12 cellular contexts compared by ENCODE assay signal in genomic region chr20:35478804-35479472, GRCh38. TPM values are rescaled to one million over a fixed set of nuclear protein-coding genes. Genes with fewer than 3 reads are reported as not detected.
DNase-seq lines count a peak whose midpoint lies in the region; FAIRE-seq and TF ChIP-seq lines count a peak whose summit lies in the region.
"Had no signal": no experiment of that assay in that cellular context is flagged by ENCODE, and none has a peak within 500 bp of the region (broad histone marks: within the 10 kb centered on the region; RNA-seq: fewer than 3 reads in every experiment).

No MANE protein-coding gene starts in this region.

- no peak overlapping the region for H3K4ac ChIP-seq in trophoblast cell (ENCODE audit: low read depth, low read length)

- H3K4me1 ChIP-seq in OCI-LY1 (ENCODE audit: insufficient read depth, low read length, severe bottlenecking), result peaks cover 12% of the 10 kb centered on the region
- H3K4me1 ChIP-seq in trophoblast cell (ENCODE audit: control insufficient read depth in 1 of 2, insufficient read depth in 2 of 2, low read length in 2 of 2), result no peaks in the 10 kb centered on the region
- no peaks in the 10 kb centered on the region for H3K4me1 ChIP-seq in kidney (ENCODE audit: control insufficient read depth in 1 of 2, insufficient read depth in 1 of 2, low read depth in 1 of 2, low read length in 2 of 2)
- H3K4me1 ChIP-seq: heart left ventricle, uterus had no signal

- no peaks in the 10 kb centered on the region for H3K79me1 ChIP-seq in trophoblast cell (ENCODE audit: low read length)

- peaks cover 3% of the 10 kb centered on the region; the same call in 1 of the 2 replicates for H3F3A ChIP-seq in OCI-LY1 (ENCODE audit: insufficient read depth, low read length)

- H3K14ac ChIP-seq in trophoblast cell (ENCODE audit: low read length), result no peak overlapping the region

- no CpG with 5 or more reads among the region's 16 CpGs for WGBS in trophoblast cell (ENCODE audit: extremely low coverage, insufficient coverage, insufficient read length)

- H3K23ac ChIP-seq in trophoblast cell (ENCODE audit: low read length), result no peak overlapping the region

- H3K4me3 ChIP-seq in OCI-LY1 (ENCODE audit: low read depth, low read length, poor library complexity, severe bottlenecking) (no peak overlapping the region), trophoblast cell (ENCODE audit: low read depth, low read length) (no peak overlapping the region), kidney (ENCODE audit: low read length in 2 of 2) (no peak overlapping the region)
- H3K4me3 ChIP-seq: GM23248, heart left ventricle, uterus had no signal

- no peaks in the 10 kb centered on the region; the same call in 1 of the 2 replicates for H3K9me3 ChIP-seq in OCI-LY1 (ENCODE audit: low read length)
- H3K9me3 ChIP-seq in trophoblast cell (ENCODE audit: insufficient read depth, low read depth, low read length), result peaks cover 8% of the 10 kb centered on the region
- no peaks in the 10 kb centered on the region for H3K9me3 ChIP-seq in kidney (ENCODE audit: control insufficient read depth in 1 of 2, low read length in 2 of 2)

- no peak for FAIRE-seq in kidney (lab: Jason Lieb, UNC)

- no peak overlapping the region for H2BK120ac ChIP-seq in trophoblast cell (ENCODE audit: insufficient read depth, low read length, poor library complexity)

- no peak overlapping the region for H4K8ac ChIP-seq in trophoblast cell (ENCODE audit: low read depth, low read length)

- peak; percentile 77 for TF ChIP-seq CTCF in OCI-LY1 (IDR thresholded peaks at IDR 0.05; ENCODE audit: low read length)
- TF ChIP-seq CTCF in kidney (IDR thresholded peaks at IDR 0.05; ENCODE audit: borderline replicate concordance, extremely low read depth, insufficient read depth), result no peak

- no peaks in the 10 kb centered on the region for H4K20me1 ChIP-seq in OCI-LY1 (ENCODE audit: insufficient read depth, low read length)

- no peak overlapping the region for H2BK12ac ChIP-seq in trophoblast cell (ENCODE audit: low read length)

- H4K12ac ChIP-seq in trophoblast cell (ENCODE audit: low read depth, low read length), result no peak overlapping the region

- H3K79me2 ChIP-seq in OCI-LY1 (ENCODE audit: insufficient read depth, low read length) (no peaks in the 10 kb centered on the region), trophoblast cell (ENCODE audit: control insufficient read depth, insufficient read depth, low read length, poor library complexity) (no peaks in the 10 kb centered on the region)

- H3K36me3 ChIP-seq in OCI-LY1 (ENCODE audit: insufficient read depth, low read length) (peaks cover 79% of the 10 kb centered on the region), trophoblast cell (ENCODE audit: control insufficient read depth in 1 of 2, insufficient read depth in 2 of 2, low read length in 2 of 2) (peaks cover 24 to 35% of the 10 kb centered on the region in 2 experiments), kidney (ENCODE audit: control insufficient read depth in 1 of 2, insufficient read depth in 2 of 2, low read length in 2 of 2) (peaks cover 25 to 44% of the 10 kb centered on the region in 2 donors)
- H3K36me3 ChIP-seq: uterus had no signal

- H2AFZ ChIP-seq in OCI-LY1 (ENCODE audit: low read length) (no peak overlapping the region), trophoblast cell (ENCODE audit: insufficient read depth, low read length, poor library complexity) (no peak overlapping the region)
- H2AFZ ChIP-seq: GM23248 had no signal

- H2BK5ac ChIP-seq in trophoblast cell (ENCODE audit: low read depth, low read length, poor library complexity), result no peak overlapping the region

- peak overlapping the region; percentile 23 for H3K27ac ChIP-seq in OCI-LY1 (ENCODE audit: low read depth, low read length, poor library complexity, severe bottlenecking)
- H3K27ac ChIP-seq in trophoblast cell (ENCODE audit: low read depth, low read length), result no peak overlapping the region
- no peak overlapping the region for H3K27ac ChIP-seq in kidney (ENCODE audit: low read depth in 2 of 2, low read length in 2 of 2)
- H3K27ac ChIP-seq: GM23248, heart left ventricle, uterus had no signal

- H3K9me2 ChIP-seq in OCI-LY1 (ENCODE audit: low read depth, low read length), result no peaks in the 10 kb centered on the region

- H3K4me2 ChIP-seq in OCI-LY1 (ENCODE audit: low read length), result no peak overlapping the region
- no peak overlapping the region for H3K4me2 ChIP-seq in trophoblast cell (ENCODE audit: low read length)

- H3K9ac ChIP-seq in OCI-LY1 (ENCODE audit: low read length) (no peak overlapping the region), trophoblast cell (ENCODE audit: low read length) (no peak overlapping the region), kidney (ENCODE audit: low read length in 2 of 2) (no peak overlapping the region)
- H3K9ac ChIP-seq: GM23248 had no signal

- no peak overlapping the region for H3K18ac ChIP-seq in trophoblast cell (ENCODE audit: low read length)

- no peak overlapping the region for H4K91ac ChIP-seq in trophoblast cell (ENCODE audit: low read depth, low read length)

- H3K27me3 ChIP-seq in OCI-LY1 (ENCODE audit: insufficient read depth, low read length) (no peaks in the 10 kb centered on the region), trophoblast cell (ENCODE audit: insufficient read depth, low read length) (no peaks in the 10 kb centered on the region)
- H3K27me3 ChIP-seq: heart left ventricle, uterus had no signal

- H2AK5ac ChIP-seq in trophoblast cell (ENCODE audit: low read length), result no peak overlapping the region

- peak; percentile 25 for DNase-seq in activated CD4-positive, alpha-beta T cell treated with anti-CD3 and anti-CD28 coated beads for 48 hours
- no peak for DNase-seq in activated CD4-positive, alpha-beta T cell treated with anti-CD3 and anti-CD28 coated beads for 4 hours
- peak; percentile 35 for DNase-seq in dermis blood vessel endothelial cell
- peak; percentile 23 to 36 for DNase-seq in trophoblast cell
- DNase-seq in central memory CD4-positive, alpha-beta T cell, result no peak
- no peak for DNase-seq in EL
- DNase-seq in kidney, result no peak
- DNase-seq: GM23248, heart left ventricle, NCI-H69, uterus had no signal

- intact Hi-C loops in kidney (cut with DNase I), result no loop called here

RNA-seq across cellular contexts. Expression of gene CEP250, which starts 23.5 kb away (rescaled TPM):
- total RNA-seq in dermis blood vessel endothelial cell (13.4 and 24.2 TPM in 2 replicates), kidney (25.2 TPM)
- 11.3 TPM in 2 replicates for polyA plus RNA-seq in trophoblast cell (2013)
- 4.9 TPM for polyA plus RNA-seq in kidney (ENCODE audit: insufficient read depth, low read depth, low replicate concordance)

RNA-seq across cellular contexts. Expression of gene GDF5, which starts 40.9 kb away (rescaled TPM):
- total RNA-seq in dermis blood vessel endothelial cell, result 0.17 and 0.56 TPM in 2 replicates
- 0.04 TPM in 2 replicates for polyA plus RNA-seq in trophoblast cell (2013)
- total RNA-seq in kidney, result 0.66 TPM
- polyA plus RNA-seq in kidney (ENCODE audit: insufficient read depth, low read depth, low replicate concordance), result not detected

RNA-seq across cellular contexts. Expression of gene C20orf173, which starts 50.5 kb away (rescaled TPM):
- total RNA-seq in dermis blood vessel endothelial cell (not detected in 2 replicates), kidney (not detected)
- polyA plus RNA-seq in trophoblast cell (2013), result not detected in 2 replicates
- not detected for polyA plus RNA-seq in kidney (ENCODE audit: insufficient read depth, low read depth, low replicate concordance)
- total RNA-seq: GM23248, heart left ventricle, uterus had no signal
- polyA plus RNA-seq: GM23248, heart left ventricle had no signal

Comparison
In these comparisons a context has a peak if more than half of its experiments do, and no peak if none do; other contexts are left out.
1. DNase-seq: peak in activated CD4-positive, alpha-beta T cell treated with anti-CD3 and anti-CD28 coated beads for 48 hours (single experiment), dermis blood vessel endothelial cell (single experiment) and trophoblast cell (2 of 2); none in activated CD4-positive, alpha-beta T cell treated with anti-CD3 and anti-CD28 coated beads for 4 hours (0 of 2), central memory CD4-positive, alpha-beta T cell (single experiment), EL (single experiment) and kidney (single experiment).